1 cellular context compared by ENCODE assay signal in genomic region chr3:128226794-128227399, GRCh38.
TF ChIP-seq lines count a peak whose summit lies in the region.

No MANE protein-coding gene starts in this region.

TF ChIP-seq in HEK293, 187 proteins besides CTCF, POLR2A, EP300 and RAD21 (continued from another document):
- 0 out of 2 replicates have a peak, but pooled peaks have one; percentile 31 for TF ChIP-seq REST (tag by site-specific recombination; IDR thresholded peaks at IDR 0.05)
- no peak for TF ChIP-seq ZNF26 (tag by site-specific recombination; IDR thresholded peaks at IDR 0.05)
- no peak for TF ChIP-seq ZNF843 (tag by site-specific recombination; IDR thresholded peaks at IDR 0.05)
- no peak for TF ChIP-seq ZNF221 (tag by site-specific recombination; IDR thresholded peaks at IDR 0.05; ENCODE audit: borderline replicate concordance)
- TF ChIP-seq ZNF654 (tag by site-specific recombination; IDR thresholded peaks at IDR 0.05; ENCODE audit: low read depth), result peak; percentile 33
